In genomic region chr20:33664085-33664761, GRCh38 we compare ENCODE assay signal across 8 cellular contexts. TPM values are rescaled to one million over a fixed set of nuclear protein-coding genes. Genes with fewer than 3 reads are reported as not detected.
DNase-seq lines count a peak whose midpoint lies in the region; ATAC-seq, FAIRE-seq and TF ChIP-seq lines count a peak whose summit lies in the region.

No MANE protein-coding gene starts in this region.

- CTCF ChIA-PET in K562 (lab: Yijun Ruan, JAX; ENCODE audit: low intra/inter-chr PET ratio): no interaction called here

- 46% methylated on average over 9 of the region's 9 CpGs for WGBS in K562 (ENCODE audit: insufficient coverage, low coverage, missing lambda C conversion rate)

- H3K9ac ChIP-seq in K562 (ENCODE audit: insufficient read depth in 1 of 2, low read depth in 2 of 2, low read length in 2 of 2): peak overlapping the region; percentile 80 to 90

- H3K9me3 ChIP-seq in right atrium auricular region: no peaks in the 10 kb centered on the region
- H3K9me3 ChIP-seq in K562 (replicated peaks; ENCODE audit: control insufficient read depth, insufficient read depth, low read depth, low read length): no peaks in the 10 kb centered on the region
- no peaks in the 10 kb centered on the region for H3K9me3 ChIP-seq in mononuclear cell (ENCODE audit: low read depth, low read length)

- BruUV-seq in K562 (replicated peaks; lab: Mats Ljungman, UMichigan): TSS peak; percentile 85

- DNase-seq in right atrium auricular region (ENCODE audit: low spot score) (no peak), left cardiac atrium (no peak), K562 (ENCODE audit: extremely low read depth in 1 of 4, low spot score in 3 of 4) (peak in 1 of 4 experiments; percentile 21), NCI-H1694 (lab: John Stamatoyannopoulos, UW) (no peak)

- no peak for TF ChIP-seq RAD21 in K562 (CRISPR knock-in tag; conservative IDR thresholded peaks at IDR 0.05 in 1 of 2, IDR thresholded peaks at IDR 0.05 in 1 of 2)

- no peaks in the 10 kb centered on the region for H3K9me1 ChIP-seq in K562 (ENCODE audit: control insufficient read depth, insufficient read depth, low read length)

- H2AFZ ChIP-seq in K562 (ENCODE audit: low read depth, low read length): peak overlapping the region; percentile 81

- POLR2A ChIA-PET in K562 (lab: Yijun Ruan, JAX): interaction anchor here (0.6 to 5.4 kb wide), 10 partner anchors 9 to 262 kb away, joined by 3 to 51 read pairs (median 4); no protein-coding TSS in a partner anchor

- peak overlapping the region; percentile 55 to 73 for H3K4me3 ChIP-seq in right atrium auricular region
- H3K4me3 ChIP-seq in K562: peak overlapping the region; percentile 81
- H3K4me3 ChIP-seq in mononuclear cell (ENCODE audit: low read length): peak overlapping the region; percentile 61

- peaks cover 18% of the 10 kb centered on the region for H3K79me2 ChIP-seq in K562 (ENCODE audit: control insufficient read depth, insufficient read depth, low read length)

- peak; percentile 37 for FAIRE-seq in K562 (lab: Jason Lieb, UNC)

- in situ Hi-C loops in K562 (cut with MboI): no loop called here

- no peak for TF ChIP-seq CTCF in right atrium auricular region (IDR thresholded peaks at IDR 0.05)
- TF ChIP-seq CTCF in K562 (IDR thresholded peaks at IDR 0.05 in 2 of 3, conservative IDR thresholded peaks at IDR 0.05 in 1 of 3; ENCODE audit: insufficient read depth in 2 of 3, low read depth in 1 of 3, low read length in 3 of 3): no peak

- intact Hi-C loops in left cardiac atrium (cut with DNase I): loop anchor here in 1 of 2 donors (10.0 kb wide), 1 partner anchor 179 kb away; no protein-coding TSS in a partner anchor
- intact Hi-C loops in K562 (cut with micrococcal nuclease): no loop called here

- H4K20me1 ChIP-seq in K562 (replicated peaks; ENCODE audit: control insufficient read depth, insufficient read depth, low read length): peaks cover 11% of the 10 kb centered on the region; the same call in 1 of the 2 replicates

- H3K27ac ChIP-seq in right atrium auricular region (peak overlapping the region; percentile 87 to 90), K562 (ENCODE audit: extremely low read depth, low read depth, low read length) (peak overlapping the region; percentile 82)

- no peak for TF ChIP-seq POLR2A in K562 (conservative IDR thresholded peaks at IDR 0.05)

- peaks cover 0 to 47% of the 10 kb centered on the region in 2 donors for H3K4me1 ChIP-seq in right atrium auricular region
- H3K4me1 ChIP-seq in K562 (replicated peaks in 1 of 2; ENCODE audit: control insufficient read depth in 2 of 2, insufficient read depth in 2 of 2, low read length in 2 of 2): peaks cover 21 to 71% of the 10 kb centered on the region in 2 experiments; a peak in 4 of 5 replicates
- peaks cover 47% of the 10 kb centered on the region for H3K4me1 ChIP-seq in mononuclear cell (ENCODE audit: insufficient read depth, low read length)

- ATAC-seq in left cardiac atrium (no peak), K562 (no peak), GM18907 (IDR thresholded peaks at IDR 0.05; ENCODE audit: unreplicated experiment) (no peak), HG03025 (IDR thresholded peaks at IDR 0.05; ENCODE audit: low FRiP score, unreplicated experiment) (no peak), HG02571 (IDR thresholded peaks at IDR 0.05; ENCODE audit: unreplicated experiment) (no peak)

- no peak for TF ChIP-seq EP300 in K562 (IDR thresholded peaks at IDR 0.05; ENCODE audit: low read length)

- H3K4me2 ChIP-seq in K562 (ENCODE audit: insufficient read depth, low read length): peak overlapping the region; percentile 85

- H3K27me3 ChIP-seq in right atrium auricular region (no peaks in the 10 kb centered on the region), K562 (ENCODE audit: control insufficient read depth in 2 of 2, insufficient read depth in 2 of 2, low read length in 2 of 2) (no peaks in the 10 kb centered on the region), mononuclear cell (ENCODE audit: insufficient read depth, low read length) (no peaks in the 10 kb centered on the region)

- H3K36me3 ChIP-seq in right atrium auricular region: peaks cover 9% of the 10 kb centered on the region
- peaks cover 45% of the 10 kb centered on the region; the same call in 2 of the 3 replicates for H3K36me3 ChIP-seq in K562 (ENCODE audit: control insufficient read depth, insufficient read depth, low read length)

RNA-seq across cellular contexts. Expression of gene C20orf144, which starts 2.1 kb away (rescaled TPM):
- total RNA-seq in right atrium auricular region (not detected), left cardiac atrium (under 1 TPM in 1 of 2 donors, not detected in 1; 0.29 TPM), K562 (2014; rRNA removed) (0.16 TPM in 1 of 2 replicates, not detected in the other), K562 (2014; rRNA removed; fragmentation: Illumina TruSeq; extraction: Trizol) (0.11 and 0.16 TPM in 2 replicates), K562 (2015; rRNA removed; fragmentation: Illumina TruSeq; extraction: Trizol) (0.11 and 0.23 TPM in 2 replicates), K562 (2021) (0.11 and 0.16 TPM in 2 replicates), mononuclear cell (0.21 TPM)
- 0.60 TPM in 1 of 2 replicates, not detected in the other for total RNA-seq in K562 (2011; cell fraction: chromatin; rRNA removed; ENCODE audit: low replicate concordance)
- total RNA-seq in K562 (2011; cell fraction: nucleolus; rRNA removed): 0.83 and 1.1 TPM in 2 replicates
- total RNA-seq in K562 (2011; cell fraction: nucleoplasm; rRNA removed): 0.66 and 1.3 TPM in 2 replicates
- polyA plus RNA-seq in K562 (2011; rRNA removed) (0.10 and 0.11 TPM in 2 replicates), K562 (2014; fragmentation: Illumina TruSeq; extraction: Trizol) (0.12 and 0.22 TPM in 2 replicates), K562 (2014; fragmentation: Nextera tagmentation; extraction: Ambion mirVana) (under 1 TPM in 1 of 2 experiments, not detected in 1; 0.04 TPM), K562 (2014; rRNA removed) (0.16 and 0.23 TPM in 2 replicates)
- polyA plus RNA-seq in K562 (2011; cell fraction: cytosol; rRNA removed): 0.13 and 0.16 TPM in 2 replicates
- 0.18 TPM in 2 replicates for polyA plus RNA-seq in K562 (2011; cell fraction: nucleus; rRNA removed)
- 0.23 and 0.54 TPM in 2 replicates for polyA plus RNA-seq in K562 (2012)
- 0.28 TPM in 1 of 2 replicates, not detected in the other for polyA minus RNA-seq in K562 (2011; rRNA and poly(A)+ RNA removed)
- polyA minus RNA-seq in K562 (2011; cell fraction: cytosol; rRNA and poly(A)+ RNA removed): not detected in 2 replicates
- polyA minus RNA-seq in K562 (2011; cell fraction: nucleus; rRNA and poly(A)+ RNA removed): 0.33 and 0.40 TPM in 2 replicates

RNA-seq across cellular contexts. Expression of gene ACTL10, which starts 2.5 kb away (rescaled TPM):
- under 1 TPM; 0.33 to 0.79 TPM for total RNA-seq in right atrium auricular region
- under 1 TPM; 0.47 to 0.81 TPM for total RNA-seq in left cardiac atrium
- not detected in 2 replicates for total RNA-seq in K562 (2011; cell fraction: chromatin; rRNA removed; ENCODE audit: low replicate concordance)
- 0.33 TPM in 1 of 2 replicates, not detected in the other for total RNA-seq in K562 (2011; cell fraction: nucleolus; rRNA removed)
- total RNA-seq in K562 (2011; cell fraction: nucleoplasm; rRNA removed): not detected in 2 replicates
- 0.14 TPM in 1 of 2 replicates, not detected in the other for total RNA-seq in K562 (2014; rRNA removed)
- not detected in 2 replicates for total RNA-seq in K562 (2014; rRNA removed; fragmentation: Illumina TruSeq; extraction: Trizol)
- total RNA-seq in K562 (2015; rRNA removed; fragmentation: Illumina TruSeq; extraction: Trizol): not detected in 2 replicates
- 0.11 TPM in 1 of 2 replicates, not detected in the other for total RNA-seq in K562 (2021)
- polyA plus RNA-seq in K562 (2011; rRNA removed): not detected in 2 replicates
- 0.04 TPM in 1 of 2 replicates, not detected in the other for polyA plus RNA-seq in K562 (2011; cell fraction: cytosol; rRNA removed)
- polyA plus RNA-seq in K562 (2011; cell fraction: nucleus; rRNA removed): 0.10 TPM in 1 of 2 replicates, not detected in the other
- polyA plus RNA-seq in K562 (2012): 0.13 and 0.29 TPM in 2 replicates
- polyA plus RNA-seq in K562 (2014; fragmentation: Illumina TruSeq; extraction: Trizol): not detected in 2 replicates
- polyA plus RNA-seq in K562 (2014; fragmentation: Nextera tagmentation; extraction: Ambion mirVana): not detected
- 0.07 and 0.13 TPM in 2 replicates for polyA plus RNA-seq in K562 (2014; rRNA removed)
- not detected in 2 replicates for polyA minus RNA-seq in K562 (2011; rRNA and poly(A)+ RNA removed)
- not detected in 2 replicates for polyA minus RNA-seq in K562 (2011; cell fraction: cytosol; rRNA and poly(A)+ RNA removed)
- polyA minus RNA-seq in K562 (2011; cell fraction: nucleus; rRNA and poly(A)+ RNA removed): not detected in 2 replicates
- total RNA-seq in mononuclear cell: 0.42 TPM

RNA-seq across cellular contexts. Expression of gene NECAB3, which starts 10.0 kb away (rescaled TPM):
- total RNA-seq in right atrium auricular region (10 to 100 TPM; 81.7 to 88.4 TPM), left cardiac atrium (10 to 100 TPM; 47.4 to 59.9 TPM), K562 (2014; rRNA removed) (52.0 and 74.0 TPM in 2 replicates), K562 (2014; rRNA removed; fragmentation: Illumina TruSeq; extraction: Trizol) (16.0 and 17.8 TPM in 2 replicates), K562 (2015; rRNA removed; fragmentation: Illumina TruSeq; extraction: Trizol) (31.5 and 36.5 TPM in 2 replicates), K562 (2021) (57.1 and 57.8 TPM in 2 replicates), mononuclear cell (4.6 TPM)
- total RNA-seq in K562 (2011; cell fraction: chromatin; rRNA removed; ENCODE audit: low replicate concordance): 164 and 323 TPM in 2 replicates
- 194 and 203 TPM in 2 replicates for total RNA-seq in K562 (2011; cell fraction: nucleolus; rRNA removed)
- total RNA-seq in K562 (2011; cell fraction: nucleoplasm; rRNA removed): 200 and 230 TPM in 2 replicates
- polyA plus RNA-seq in K562 (2011; rRNA removed) (25.6 and 32.7 TPM in 2 replicates), K562 (2014; fragmentation: Illumina TruSeq; extraction: Trizol) (35.8 and 37.6 TPM in 2 replicates), K562 (2014; fragmentation: Nextera tagmentation; extraction: Ambion mirVana) (1 to 10 TPM in 1 of 2 experiments, under 1 TPM in 1; 0.94 to 1.9 TPM), K562 (2014; rRNA removed) (63.3 and 67.6 TPM in 2 replicates)
- polyA plus RNA-seq in K562 (2011; cell fraction: cytosol; rRNA removed): 33.9 and 111 TPM in 2 replicates
- polyA plus RNA-seq in K562 (2011; cell fraction: nucleus; rRNA removed): 181 and 337 TPM in 2 replicates
- 35.0 and 54.7 TPM in 2 replicates for polyA plus RNA-seq in K562 (2012)
- polyA minus RNA-seq in K562 (2011; rRNA and poly(A)+ RNA removed): 21.3 and 27.3 TPM in 2 replicates
- 12.6 and 18.7 TPM in 2 replicates for polyA minus RNA-seq in K562 (2011; cell fraction: cytosol; rRNA and poly(A)+ RNA removed)
- polyA minus RNA-seq in K562 (2011; cell fraction: nucleus; rRNA and poly(A)+ RNA removed): 66.9 and 76.9 TPM in 2 replicates

RNA-seq across cellular contexts. Expression of gene E2F1, which starts 22.0 kb away (rescaled TPM):
- under 1 TPM; 0.31 to 0.33 TPM for total RNA-seq in right atrium auricular region
- 1 to 10 TPM; 1.6 to 3.7 TPM for total RNA-seq in left cardiac atrium
- 22.9 and 54.8 TPM in 2 replicates for total RNA-seq in K562 (2011; cell fraction: chromatin; rRNA removed; ENCODE audit: low replicate concordance)
- total RNA-seq in K562 (2011; cell fraction: nucleolus; rRNA removed): 31.2 and 33.7 TPM in 2 replicates
- 28.2 and 29.0 TPM in 2 replicates for total RNA-seq in K562 (2011; cell fraction: nucleoplasm; rRNA removed)
- 17.3 and 23.4 TPM in 2 replicates for total RNA-seq in K562 (2014; rRNA removed)
- total RNA-seq in K562 (2014; rRNA removed; fragmentation: Illumina TruSeq; extraction: Trizol): 9.0 and 10.8 TPM in 2 replicates
- 14.9 and 15.3 TPM in 2 replicates for total RNA-seq in K562 (2015; rRNA removed; fragmentation: Illumina TruSeq; extraction: Trizol)
- total RNA-seq in K562 (2021): 24.6 and 25.3 TPM in 2 replicates
- 12.7 and 19.3 TPM in 2 replicates for polyA plus RNA-seq in K562 (2011; rRNA removed)
- 17.7 and 20.9 TPM in 2 replicates for polyA plus RNA-seq in K562 (2011; cell fraction: cytosol; rRNA removed)
- polyA plus RNA-seq in K562 (2011; cell fraction: nucleus; rRNA removed): 74.3 and 91.0 TPM in 2 replicates
- polyA plus RNA-seq in K562 (2012): 16.3 and 25.0 TPM in 2 replicates
- polyA plus RNA-seq in K562 (2014; fragmentation: Illumina TruSeq; extraction: Trizol): 13.1 and 17.8 TPM in 2 replicates
- under 1 TPM; 0.14 to 0.39 TPM for polyA plus RNA-seq in K562 (2014; fragmentation: Nextera tagmentation; extraction: Ambion mirVana)
- 28.9 and 30.6 TPM in 2 replicates for polyA plus RNA-seq in K562 (2014; rRNA removed)
- 5.8 and 8.2 TPM in 2 replicates for polyA minus RNA-seq in K562 (2011; rRNA and poly(A)+ RNA removed)
- polyA minus RNA-seq in K562 (2011; cell fraction: cytosol; rRNA and poly(A)+ RNA removed): 7.7 and 8.5 TPM in 2 replicates
- 9.3 and 10.3 TPM in 2 replicates for polyA minus RNA-seq in K562 (2011; cell fraction: nucleus; rRNA and poly(A)+ RNA removed)
- total RNA-seq in mononuclear cell: 2.0 TPM

RNA-seq across cellular contexts. Expression of gene PXMP4, which starts 55.9 kb away (rescaled TPM):
- total RNA-seq in right atrium auricular region: 1 to 10 TPM; 4.5 to 9.8 TPM
- 10 to 100 TPM in 1 of 2 donors, 1 to 10 TPM in 1; 6.7 to 12.6 TPM for total RNA-seq in left cardiac atrium
- 5.6 and 15.2 TPM in 2 replicates for total RNA-seq in K562 (2011; cell fraction: chromatin; rRNA removed; ENCODE audit: low replicate concordance)
- total RNA-seq in K562 (2011; cell fraction: nucleolus; rRNA removed): 8.7 and 9.8 TPM in 2 replicates
- total RNA-seq in K562 (2011; cell fraction: nucleoplasm; rRNA removed): 9.0 and 12.0 TPM in 2 replicates
- total RNA-seq in K562 (2014; rRNA removed): 5.6 and 9.1 TPM in 2 replicates
- total RNA-seq in K562 (2014; rRNA removed; fragmentation: Illumina TruSeq; extraction: Trizol): 3.6 and 4.8 TPM in 2 replicates
- 4.4 and 6.7 TPM in 2 replicates for total RNA-seq in K562 (2015; rRNA removed; fragmentation: Illumina TruSeq; extraction: Trizol)
- total RNA-seq in K562 (2021): 11.4 and 12.6 TPM in 2 replicates
- 6.7 and 7.3 TPM in 2 replicates for polyA plus RNA-seq in K562 (2011; rRNA removed)
- polyA plus RNA-seq in K562 (2011; cell fraction: cytosol; rRNA removed): 12.4 and 17.3 TPM in 2 replicates
- 10.1 and 11.6 TPM in 2 replicates for polyA plus RNA-seq in K562 (2011; cell fraction: nucleus; rRNA removed)
- 9.3 and 12.6 TPM in 2 replicates for polyA plus RNA-seq in K562 (2012)
- 9.8 and 10.4 TPM in 2 replicates for polyA plus RNA-seq in K562 (2014; fragmentation: Illumina TruSeq; extraction: Trizol)
- 10 to 100 TPM; 24.4 to 29.1 TPM for polyA plus RNA-seq in K562 (2014; fragmentation: Nextera tagmentation; extraction: Ambion mirVana)
- 5.7 and 6.8 TPM in 2 replicates for polyA plus RNA-seq in K562 (2014; rRNA removed)
- 4.0 and 5.7 TPM in 2 replicates for polyA minus RNA-seq in K562 (2011; rRNA and poly(A)+ RNA removed)
- polyA minus RNA-seq in K562 (2011; cell fraction: cytosol; rRNA and poly(A)+ RNA removed): 6.6 and 7.5 TPM in 2 replicates
- 3.0 TPM in 2 replicates for polyA minus RNA-seq in K562 (2011; cell fraction: nucleus; rRNA and poly(A)+ RNA removed)
- 2.4 TPM for total RNA-seq in mononuclear cell
